19 cellular contexts compared by ENCODE assay signal in the genomic region with DNA sequence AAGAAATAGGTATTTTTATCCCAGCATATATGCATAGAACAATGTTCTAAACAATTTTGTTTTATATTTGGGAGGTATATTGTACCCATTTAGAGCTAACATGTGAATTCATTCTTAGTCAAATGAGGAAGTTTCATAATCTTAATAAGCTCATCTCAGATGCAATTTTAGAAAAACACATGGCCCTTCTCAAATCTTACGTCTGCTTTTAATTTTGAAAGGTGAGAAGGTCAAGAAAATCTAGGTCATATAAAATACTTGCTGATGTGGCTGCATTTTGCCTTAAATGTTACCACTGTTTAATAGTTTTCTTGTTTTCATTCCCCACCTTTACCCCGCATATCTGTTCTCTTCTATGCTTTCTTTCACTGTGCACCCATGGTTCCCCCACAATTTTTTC.
"Had no signal": no experiment of that assay in that cellular context is flagged by ENCODE, and none has a peak within 500 bp of the region (broad histone marks: within the 10 kb centered on the region; RNA-seq: fewer than 3 reads in every experiment).

No MANE protein-coding gene starts in this region.

- DNase-seq: erythroblast; immature natural killer cell; left lung; lower lobe of right lung; natural killer cell; sigmoid colon; stimulated activated CD4-positive, alpha-beta T cell treated with anti-CD3 and anti-CD28 coated beads, Interleukin-2, amount 100 ng/mL, for 24 hours; stimulated activated CD4-positive, alpha-beta T cell treated with anti-CD3 and anti-CD28 coated beads, Interleukin-4, amount 100 ng/mL, for 4 hours; stimulated activated naive CD4-positive, alpha-beta T cell; stomach; substantia nigra; transverse colon had no signal

- H3K36me3 ChIP-seq: gastroesophageal sphincter, left lung, lower lobe of right lung, right atrium auricular region, sigmoid colon, stomach, thoracic aorta, transverse colon had no signal

- ATAC-seq: gastroesophageal sphincter, left lung, lower lobe of right lung, natural killer cell had no signal

- H3K27ac ChIP-seq: gastroesophageal sphincter, left lung, lower lobe of right lung, right atrium auricular region, sigmoid colon, skin epidermis, stomach, thoracic aorta, transverse colon had no signal

- H3K9me3 Mint-ChIP-seq: memory B cell had no signal

- H3K36me3 Mint-ChIP-seq: immature natural killer cell, memory B cell, mesothelial cell of epicardium, natural killer cell had no signal

- H3K4me1 Mint-ChIP-seq: immature natural killer cell, memory B cell, mesothelial cell of epicardium, natural killer cell had no signal

- H3K27me3 ChIP-seq: gastroesophageal sphincter, left lung, right atrium auricular region, sigmoid colon, stomach, transverse colon had no signal

- H3K4me3 ChIP-seq: gastroesophageal sphincter, left lung, lower lobe of right lung, right atrium auricular region, sigmoid colon, skin epidermis, stomach, thoracic aorta, transverse colon had no signal

- H3K4me3 Mint-ChIP-seq: immature natural killer cell, memory B cell, mesothelial cell of epicardium, natural killer cell, neural crest cell had no signal

- H3K27ac Mint-ChIP-seq: immature natural killer cell, memory B cell, mesothelial cell of epicardium, natural killer cell had no signal

- H3K9me3 ChIP-seq: gastroesophageal sphincter, left lung, lower lobe of right lung, right atrium auricular region, sigmoid colon, stomach, thoracic aorta, transverse colon had no signal

- H3K4me1 ChIP-seq: gastroesophageal sphincter, left lung, lower lobe of right lung, right atrium auricular region, sigmoid colon, stomach, transverse colon had no signal
